In genomic region chr13:73870036-73870741, GRCh38 we compare ENCODE assay signal across 16 cellular contexts.
DNase-seq lines count a peak whose midpoint lies in the region; ATAC-seq, FAIRE-seq and TF ChIP-seq lines count a peak whose summit lies in the region.
"Had no signal": no experiment of that assay in that cellular context is flagged by ENCODE, and none has a peak within 500 bp of the region (broad histone marks: within the 10 kb centered on the region; RNA-seq: fewer than 3 reads in every experiment).

No MANE protein-coding gene starts in this region.

- TF ChIP-seq CTCF in esophagus muscularis mucosa (IDR thresholded peaks at IDR 0.05) (no peak), upper lobe of right lung (IDR thresholded peaks at IDR 0.05) (no peak)

- H3K4me1 ChIP-seq in CD4-positive, CD25-positive, alpha-beta regulatory T cell (ENCODE audit: control insufficient read depth, insufficient read depth, low read length, poor library complexity, severe bottlenecking), result no peaks in the 10 kb centered on the region
- peaks cover 42% of the 10 kb centered on the region for H3K4me1 ChIP-seq in SJSA1 (replicated peaks)
- H3K4me1 ChIP-seq in esophagus muscularis mucosa, result peaks cover 0 to 29% (median 16%) of the 10 kb centered on the region in 4 donors
- peaks cover 3 to 9% of the 10 kb centered on the region in 2 donors for H3K4me1 ChIP-seq in naive thymus-derived CD4-positive, alpha-beta T cell (ENCODE audit: control insufficient read depth in 2 of 2, insufficient read depth in 2 of 2, low read length in 2 of 2)
- no peaks in the 10 kb centered on the region for H3K4me1 ChIP-seq in upper lobe of right lung
- H3K4me1 ChIP-seq: lower lobe of right lung had no signal

- H3K27me3 Mint-ChIP-seq in CD4-positive, CD25-positive, alpha-beta regulatory T cell, result no peaks in the 10 kb centered on the region
- H3K27me3 Mint-ChIP-seq in naive thymus-derived CD4-positive, alpha-beta T cell, result no peaks in the 10 kb centered on the region
- H3K27me3 Mint-ChIP-seq: stimulated activated naive CD8-positive, alpha-beta T cell treated with anti-CD3 and anti-CD28 coated beads, Interleukin-15, Interleukin-2, amounts not matched to agents 100 ng/mL and 50 ng/mL, for 24 hours had no signal

- H3K27me3 ChIP-seq in CD4-positive, CD25-positive, alpha-beta regulatory T cell (ENCODE audit: control insufficient read depth, insufficient read depth, low read length), result no peaks in the 10 kb centered on the region
- no peaks in the 10 kb centered on the region for H3K27me3 ChIP-seq in SJSA1 (replicated peaks)
- H3K27me3 ChIP-seq in esophagus muscularis mucosa, result no peaks in the 10 kb centered on the region
- no peaks in the 10 kb centered on the region for H3K27me3 ChIP-seq in naive thymus-derived CD4-positive, alpha-beta T cell (ENCODE audit: control insufficient read depth in 2 of 2, insufficient read depth in 2 of 2, low read length in 2 of 2)
- H3K27me3 ChIP-seq in upper lobe of right lung, result no peaks in the 10 kb centered on the region

- intact Hi-C loops in esophagus muscularis mucosa (cut with DNase I) (no loop called here), upper lobe of right lung (cut with DNase I) (no loop called here)
- intact Hi-C loops in naive thymus-derived CD4-positive, alpha-beta T cell (cut with micrococcal nuclease), result no loop called here

- FAIRE-seq in GM19239 (lab: Jason Lieb, UNC), result no peak

- no peaks in the 10 kb centered on the region for H3K9me3 ChIP-seq in CD4-positive, CD25-positive, alpha-beta regulatory T cell (ENCODE audit: control insufficient read depth in 2 of 2, low read length in 2 of 2)
- H3K9me3 ChIP-seq in SJSA1 (replicated peaks) (no peaks in the 10 kb centered on the region), esophagus muscularis mucosa (no peaks in the 10 kb centered on the region), upper lobe of right lung (no peaks in the 10 kb centered on the region)
- H3K9me3 ChIP-seq in naive thymus-derived CD4-positive, alpha-beta T cell (ENCODE audit: control insufficient read depth in 2 of 3, low read length in 3 of 3), result no peaks in the 10 kb centered on the region
- H3K9me3 ChIP-seq: lower lobe of right lung had no signal

- DNase-seq in CD4-positive, CD25-positive, alpha-beta regulatory T cell, result no peak
- DNase-seq in SJSA1 (ENCODE audit: low read depth in 1 of 2, low spot score in 2 of 2) (peak in 1 of 2 experiments; percentile 16), esophagus muscularis mucosa (ENCODE audit: extremely low spot score) (no peak), GM19239 (ENCODE audit: insufficient read length, low spot score) (no peak), UCSD-AML1 (lab: John Stamatoyannopoulos, UW; ENCODE audit: unreplicated experiment) (no peak), upper lobe of right lung (no peak)
- peak in 3 of 9 donors; percentile 10 to 24 (median 19) for DNase-seq in naive thymus-derived CD4-positive, alpha-beta T cell
- DNase-seq: caudate nucleus, DMS79 treated with DMSO at 0.1 percent for 48 hours, H7, lower lobe of right lung had no signal

- H3K4me1 Mint-ChIP-seq in CD4-positive, CD25-positive, alpha-beta regulatory T cell, result peaks cover 21 to 64% (median 41%) of the 10 kb centered on the region in 4 donors
- peaks cover 2 to 79% (median 69%) of the 10 kb centered on the region in 7 donors for H3K4me1 Mint-ChIP-seq in naive thymus-derived CD4-positive, alpha-beta T cell

- H3K27ac Mint-ChIP-seq in CD4-positive, CD25-positive, alpha-beta regulatory T cell, result peak overlapping the region; percentile 34 to 81 (median 78)
- H3K27ac Mint-ChIP-seq in naive thymus-derived CD4-positive, alpha-beta T cell, result peak overlapping the region in 8 of 9 donors; percentile 10 to 87 (median 56)

- TF ChIP-seq EP300 in esophagus muscularis mucosa (IDR thresholded peaks at IDR 0.05), result no peak

- no peaks in the 10 kb centered on the region for H3K9me3 Mint-ChIP-seq in CD4-positive, CD25-positive, alpha-beta regulatory T cell
- no peaks in the 10 kb centered on the region for H3K9me3 Mint-ChIP-seq in naive thymus-derived CD4-positive, alpha-beta T cell
- H3K9me3 Mint-ChIP-seq: stimulated activated naive CD8-positive, alpha-beta T cell treated with anti-CD3 and anti-CD28 coated beads, Interleukin-15, Interleukin-2, amounts not matched to agents 100 ng/mL and 50 ng/mL, for 24 hours had no signal

- no peak overlapping the region for H3K27ac ChIP-seq in CD4-positive, CD25-positive, alpha-beta regulatory T cell (ENCODE audit: insufficient read depth, low read length, poor library complexity, severe bottlenecking)
- peak overlapping the region; percentile 90 for H3K27ac ChIP-seq in SJSA1
- H3K27ac ChIP-seq in esophagus muscularis mucosa (replicated peaks in 1 of 4), result peak overlapping the region; percentile 52 to 79 (median 62)
- no peak overlapping the region for H3K27ac ChIP-seq in naive thymus-derived CD4-positive, alpha-beta T cell (ENCODE audit: low read depth, low read length)
- no peak overlapping the region for H3K27ac ChIP-seq in upper lobe of right lung
- H3K27ac ChIP-seq: lower lobe of right lung, SK-N-MC, skin epidermis, VCaP had no signal

- no peak overlapping the region for H3K4me3 ChIP-seq in CD4-positive, CD25-positive, alpha-beta regulatory T cell (ENCODE audit: low read depth, low read length)
- no peak overlapping the region for H3K4me3 ChIP-seq in SJSA1
- no peak overlapping the region for H3K4me3 ChIP-seq in esophagus muscularis mucosa
- H3K4me3 ChIP-seq in naive thymus-derived CD4-positive, alpha-beta T cell (ENCODE audit: low read length), result no peak overlapping the region
- no peak overlapping the region for H3K4me3 ChIP-seq in upper lobe of right lung
- H3K4me3 ChIP-seq: lower lobe of right lung, SK-N-MC, skin epidermis had no signal

- H3K36me3 Mint-ChIP-seq in CD4-positive, CD25-positive, alpha-beta regulatory T cell, result peaks cover 7% of the 10 kb centered on the region
- H3K36me3 Mint-ChIP-seq in naive thymus-derived CD4-positive, alpha-beta T cell, result peaks cover 0 to 26% (median 10%) of the 10 kb centered on the region in 5 donors

- H3K4me3 Mint-ChIP-seq in CD4-positive, CD25-positive, alpha-beta regulatory T cell, result no peak overlapping the region
- H3K4me3 Mint-ChIP-seq in naive thymus-derived CD4-positive, alpha-beta T cell, result no peak overlapping the region
- H3K4me3 Mint-ChIP-seq: stimulated activated naive CD8-positive, alpha-beta T cell treated with anti-CD3 and anti-CD28 coated beads, Interleukin-15, Interleukin-2, amounts not matched to agents 100 ng/mL and 50 ng/mL, for 24 hours had no signal

- POLR2A ChIA-PET in naive thymus-derived CD4-positive, alpha-beta T cell (lab: Charles Lee), result interaction anchor here (0.6 kb wide), 1 partner anchor 258 kb away, joined by 4 read pairs; no protein-coding TSS in a partner anchor

- no peaks in the 10 kb centered on the region for H3K36me3 ChIP-seq in CD4-positive, CD25-positive, alpha-beta regulatory T cell (ENCODE audit: control insufficient read depth, insufficient read depth, low read length)
- H3K36me3 ChIP-seq in SJSA1, result no peaks in the 10 kb centered on the region
- H3K36me3 ChIP-seq in esophagus muscularis mucosa, result no peaks in the 10 kb centered on the region
- H3K36me3 ChIP-seq in naive thymus-derived CD4-positive, alpha-beta T cell (ENCODE audit: control insufficient read depth in 2 of 3, insufficient read depth in 3 of 3, low read length in 3 of 3), result no peaks in the 10 kb centered on the region
- no peaks in the 10 kb centered on the region for H3K36me3 ChIP-seq in upper lobe of right lung
- H3K36me3 ChIP-seq: lower lobe of right lung had no signal

- 80% methylated on average over 5 of the region's 5 CpGs for WGBS in esophagus muscularis mucosa

- ATAC-seq in CD4-positive, CD25-positive, alpha-beta regulatory T cell (ENCODE audit: low read depth in 2 of 2), result no peak
- peak; percentile 20 for ATAC-seq in naive thymus-derived CD4-positive, alpha-beta T cell
- ATAC-seq in HG03175 (IDR thresholded peaks at IDR 0.05; ENCODE audit: unreplicated experiment) (no peak), upper lobe of right lung (no peak)
- ATAC-seq: lower lobe of right lung had no signal

- no peak for TF ChIP-seq POLR2A in esophagus muscularis mucosa (IDR thresholded peaks at IDR 0.05; ENCODE audit: low read depth)

- CTCF ChIA-PET in naive thymus-derived CD4-positive, alpha-beta T cell (lab: Charles Lee), result no interaction called here

Comparison
In these comparisons a context has a peak if more than half of its experiments do, and no peak if none do; other contexts are left out.
1. H3K27ac ChIP-seq: peak in SJSA1 (single experiment) and esophagus muscularis mucosa (4 of 4); none in CD4-positive, CD25-positive, alpha-beta regulatory T cell (single experiment), naive thymus-derived CD4-positive, alpha-beta T cell (single experiment) and upper lobe of right lung (single experiment).